ENCODE assay signal across 11 cellular contexts in the genomic region with DNA sequence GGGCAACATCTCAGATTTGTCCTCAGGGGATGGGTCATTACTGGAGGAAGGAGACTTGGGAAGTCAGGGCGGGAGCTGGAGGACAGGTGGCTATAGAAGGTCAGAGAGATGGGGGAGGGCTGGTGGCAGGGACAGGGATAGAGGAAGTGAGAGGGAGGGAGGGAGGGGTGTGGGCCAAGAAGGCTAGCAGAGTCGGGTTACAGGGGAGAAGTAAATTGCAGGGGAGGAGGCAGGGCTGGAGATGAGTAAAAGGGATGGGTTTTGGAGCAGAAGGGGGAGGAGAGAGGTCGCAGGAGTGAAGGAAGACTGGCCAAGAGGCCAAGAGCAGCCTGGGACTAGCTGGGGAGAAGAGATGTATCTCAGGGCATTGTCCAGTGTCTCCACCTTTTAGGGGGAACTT. TPM values are rescaled to one million over a fixed set of nuclear protein-coding genes. Genes with fewer than 3 reads are reported as not detected.
DNase-seq lines count a peak whose midpoint lies in the region; ATAC-seq, FAIRE-seq and TF ChIP-seq lines count a peak whose summit lies in the region.
"Had no signal": no experiment of that assay in that cellular context is flagged by ENCODE, and none has a peak within 500 bp of the region (broad histone marks: within the 10 kb centered on the region; RNA-seq: fewer than 3 reads in every experiment).

No MANE protein-coding gene starts in this region.

- TF ChIP-seq CTCF in AG10803 (conservative IDR thresholded peaks at IDR 0.05; ENCODE audit: low read length) (no peak), HCT116 (IDR thresholded peaks at IDR 0.05 in 2 of 3, conservative IDR thresholded peaks at IDR 0.05 in 1 of 3; ENCODE audit: borderline replicate concordance in 1 of 3, insufficient read depth in 1 of 3, low read depth in 2 of 3, low read length in 2 of 3) (no peak), foreskin fibroblast (IDR thresholded peaks at IDR 0.05; ENCODE audit: low read depth, low read length) (no peak), HepG2 (CRISPR knock-in tag; IDR thresholded peaks at IDR 0.05) (no peak)

- TF ChIP-seq RAD21 in HCT116 (IDR thresholded peaks at IDR 0.05; ENCODE audit: low read depth) (no peak), HepG2 (CRISPR knock-in tag; IDR thresholded peaks at IDR 0.05) (no peak)

- no peak for FAIRE-seq in HepG2 (lab: Jason Lieb, UNC)

- H2AFZ ChIP-seq in HCT116 (ENCODE audit: low read depth, low read length, poor library complexity, severe bottlenecking) (no peak overlapping the region), HepG2 (ENCODE audit: low read length) (no peak overlapping the region)

- no peak overlapping the region for H3K27ac Mint-ChIP-seq in activated naive CD4-positive, alpha-beta T cell treated with anti-CD3 and anti-CD28 coated beads for 36 hours

- no peaks in the 10 kb centered on the region for H3K27me3 ChIP-seq in HCT116 (ENCODE audit: insufficient read depth, low read length)
- no peaks in the 10 kb centered on the region; a peak in 1 of 5 replicates for H3K27me3 ChIP-seq in HepG2 (ENCODE audit: control insufficient read depth in 1 of 2, insufficient read depth in 2 of 2, low read length in 2 of 2)

- DNase-seq in AG10803 (ENCODE audit: low read depth) (peak; percentile 38), HCT116 (ENCODE audit: low read depth, low spot score) (peak; percentile 34), NOMO-1 treated with dmso at 0.1 percent for 144 hours (lab: John Stamatoyannopoulos, UW; ENCODE audit: unreplicated experiment) (peak; percentile 61), foreskin fibroblast (peak; percentile 71 to 90), HepG2 (ENCODE audit: low spot score) (no peak), Right ventricle myocardium inferior (ENCODE audit: missing footprints) (no peak)
- no peak for DNase-seq in activated naive CD4-positive, alpha-beta T cell treated with anti-CD3 and anti-CD28 coated beads for 36 hours
- DNase-seq: activated T-cell treated with anti-CD3 and anti-CD28 coated beads, Interleukin-2, amount 50 U/mL, for 48 hours had no signal

- intact Hi-C loops in HCT116 (cut with micrococcal nuclease), result no loop called here
- intact Hi-C loops in HepG2 (cut with micrococcal nuclease; ENCODE audit: unreplicated experiment), result no loop called here
- intact Hi-C loops in activated naive CD4-positive, alpha-beta T cell treated with anti-CD3 and anti-CD28 coated beads for 36 hours (cut with micrococcal nuclease), result no loop called here
- intact Hi-C loops in Right ventricle myocardium inferior (cut with DNase I), result no loop called here

- H3K9me3 Mint-ChIP-seq in activated naive CD4-positive, alpha-beta T cell treated with anti-CD3 and anti-CD28 coated beads for 36 hours, result no peaks in the 10 kb centered on the region

- no peaks in the 10 kb centered on the region for H3K36me3 Mint-ChIP-seq in activated naive CD4-positive, alpha-beta T cell treated with anti-CD3 and anti-CD28 coated beads for 36 hours (ENCODE audit: low read depth)

- 33% methylated on average over 3 of the region's 3 CpGs for WGBS in HepG2 (ENCODE audit: low lambda C conversion rate)

- H3K9me2 ChIP-seq in HCT116 (ENCODE audit: insufficient read depth), result no peaks in the 10 kb centered on the region

- TF ChIP-seq POLR2A in HCT116 (IDR thresholded peaks at IDR 0.05; ENCODE audit: borderline replicate concordance, extremely low read depth, insufficient read depth, insufficient read length) (no peak), HepG2 (IDR thresholded peaks at IDR 0.05; ENCODE audit: insufficient read depth in 1 of 2, low read depth in 2 of 2, low read length in 2 of 2) (no peak)

- H3K4me2 ChIP-seq in HCT116 (ENCODE audit: low read length), result peak overlapping the region; percentile 62
- H3K4me2 ChIP-seq in HepG2 (ENCODE audit: low read depth, low read length), result no peak overlapping the region

- BruUV-seq in HCT116 (replicated peaks; lab: Mats Ljungman, UMichigan), result no TSS peak
- no TSS peak for BruUV-seq in HepG2 (replicated peaks; lab: Mats Ljungman, UMichigan)

- H3K9ac ChIP-seq in HCT116 (ENCODE audit: low read length), result no peak overlapping the region
- no peak overlapping the region for H3K9ac ChIP-seq in HepG2 (ENCODE audit: insufficient read depth, low read depth, low read length)

- H4K20me1 ChIP-seq in HCT116 (ENCODE audit: insufficient read depth), result no peaks in the 10 kb centered on the region
- H4K20me1 ChIP-seq in HepG2 (ENCODE audit: insufficient read depth, low read length), result no peaks in the 10 kb centered on the region

- ATAC-seq in HCT116, result peak; percentile 84
- ATAC-seq in HepG2, result no peak
- ATAC-seq in Right ventricle myocardium inferior, result no peak
- ATAC-seq in GM21825 (IDR thresholded peaks at IDR 0.05; ENCODE audit: unreplicated experiment), result no peak

- H3K4me1 ChIP-seq in HCT116 (ENCODE audit: control insufficient read depth in 1 of 2, insufficient read depth in 2 of 2, low read length in 2 of 2) (peaks cover 6 to 23% of the 10 kb centered on the region in 2 experiments), HepG2 (ENCODE audit: insufficient read depth, low read length) (peaks cover 17% of the 10 kb centered on the region)

- H3K79me2 ChIP-seq in HCT116 (ENCODE audit: insufficient read depth, low read length), result no peaks in the 10 kb centered on the region
- no peaks in the 10 kb centered on the region for H3K79me2 ChIP-seq in HepG2 (ENCODE audit: insufficient read depth, low read length)

- RAD21 ChIA-PET in HCT116 (lab: Charles Lee; ENCODE audit: low non-redundant PET in 1 of 2, low total read pairs in 2 of 2, uncharacterized antibody in 2 of 2, unreplicated experiment in 2 of 2), result no interaction called here

- TF ChIP-seq EP300 in HepG2 (IDR thresholded peaks at IDR 0.05; ENCODE audit: low read depth in 2 of 2, low read length in 2 of 2) (no peak), HepG2 (CRISPR knock-in tag; IDR thresholded peaks at IDR 0.05; ENCODE audit: borderline replicate concordance) (no peak)

- no peaks in the 10 kb centered on the region for H3K4me1 Mint-ChIP-seq in activated naive CD4-positive, alpha-beta T cell treated with anti-CD3 and anti-CD28 coated beads for 36 hours (ENCODE audit: low read depth)

- in situ Hi-C loops in HepG2 (cut with HindIII; ENCODE audit: extremely low pct_ligation_motif_present, low pct_unique_long_range_greater_than_20kb), result no loop called here

- H3K27me3 Mint-ChIP-seq in activated naive CD4-positive, alpha-beta T cell treated with anti-CD3 and anti-CD28 coated beads for 36 hours (ENCODE audit: low read depth), result peaks cover 8% of the 10 kb centered on the region

- CTCF ChIA-PET in HCT116 (lab: Charles Lee), result interaction anchor here (1.0 to 2.0 kb wide), 2 partner anchors 10 to 24 kb away, joined by 3 to 8 read pairs; no protein-coding TSS in a partner anchor
- CTCF ChIA-PET in HepG2 (lab: Yijun Ruan, JAX; ENCODE audit: low intra/inter-chr PET ratio, low total read pairs), result no interaction called here
- CTCF ChIA-PET in activated naive CD4-positive, alpha-beta T cell treated with anti-CD3 and anti-CD28 coated beads for 36 hours (lab: Charles Lee), result interaction anchor here (0.6 kb wide), 1 partner anchor 10 kb away, joined by 3 read pairs; no protein-coding TSS in a partner anchor

- H3K9me3 ChIP-seq in HCT116 (ENCODE audit: control insufficient read depth in 1 of 2, insufficient read depth in 1 of 2, low read depth in 1 of 2, low read length in 2 of 2) (no peaks in the 10 kb centered on the region), HepG2 (ENCODE audit: low read length) (no peaks in the 10 kb centered on the region)

- POLR2A ChIA-PET in HCT116 (lab: Charles Lee) (interaction anchor here (0.6 kb wide), 2 partner anchors 106 to 1248 kb away, joined by 3 to 4 read pairs; no protein-coding TSS in a partner anchor), HepG2 (lab: Yijun Ruan, JAX) (no interaction called here)

- no peaks in the 10 kb centered on the region; a peak in 1 of 4 replicates for H3K36me3 ChIP-seq in HCT116 (ENCODE audit: control insufficient read depth in 1 of 2, insufficient read depth in 2 of 2, low read length in 2 of 2)
- no peaks in the 10 kb centered on the region for H3K36me3 ChIP-seq in HepG2 (replicated peaks in 1 of 2; ENCODE audit: control insufficient read depth in 1 of 2, insufficient read depth in 2 of 2, low read length in 2 of 2)

- H3K4me3 ChIP-seq in AG10803 (ENCODE audit: low read length) (no peak overlapping the region), HCT116 (replicated peaks in 1 of 2; ENCODE audit: low read depth in 1 of 2, low read length in 2 of 2) (no peak overlapping the region), foreskin fibroblast (ENCODE audit: low read depth in 1 of 2, low read length in 2 of 2) (no peak overlapping the region), HepG2 (replicated peaks in 1 of 3; ENCODE audit: insufficient read depth in 1 of 3, low read depth in 2 of 3, low read length in 3 of 3) (no peak overlapping the region)

- no peak overlapping the region for H3K4me3 Mint-ChIP-seq in activated naive CD4-positive, alpha-beta T cell treated with anti-CD3 and anti-CD28 coated beads for 36 hours

- H3K27ac ChIP-seq in HCT116 (ENCODE audit: low read depth, low read length) (no peak overlapping the region; the same call in 1 of the 2 replicates), HepG2 (ENCODE audit: extremely low read length, insufficient read depth, low read length) (no peak overlapping the region)

RNA-seq across cellular contexts. Expression of gene LRRC10B, which starts 33.0 kb away (rescaled TPM):
- not detected for total RNA-seq in HCT116 (2021; ENCODE audit: unreplicated experiment)
- polyA plus RNA-seq in HCT116 (2012), result 0.07 TPM in 1 of 2 replicates, not detected in the other
- not detected in 2 replicates for total RNA-seq in HepG2 (2016; rRNA removed; fragmentation: Illumina TruSeq; extraction: Trizol)
- total RNA-seq in HepG2 (2016; cell fraction: cytosol; rRNA removed; fragmentation: Illumina TruSeq; extraction: Trizol; ENCODE audit: low read depth), result not detected in 2 replicates
- not detected in 2 replicates for total RNA-seq in HepG2 (2016; cell fraction: insoluble cytoplasmic fraction; rRNA removed; fragmentation: Illumina TruSeq; extraction: Trizol)
- total RNA-seq in HepG2 (2016; cell fraction: membrane; rRNA removed; fragmentation: Illumina TruSeq; extraction: Trizol), result not detected in 2 replicates
- not detected in 2 replicates for total RNA-seq in HepG2 (2016; cell fraction: nucleus; rRNA removed; fragmentation: Illumina TruSeq; extraction: Trizol)
- polyA plus RNA-seq in HepG2 (2011; rRNA removed), result not detected in 2 replicates
- polyA plus RNA-seq in HepG2 (2011; cell fraction: cytosol; rRNA removed), result not detected in 2 replicates
- not detected in 2 replicates for polyA plus RNA-seq in HepG2 (2011; cell fraction: nucleus; rRNA removed)
- not detected in 2 replicates for polyA plus RNA-seq in HepG2 (2012)
- not detected in 2 replicates for polyA plus RNA-seq in HepG2 (2016; cell fraction: cytosol; fragmentation: Illumina TruSeq; extraction: Trizol; ENCODE audit: low read depth)
- not detected in 2 replicates for polyA plus RNA-seq in HepG2 (2016; cell fraction: insoluble cytoplasmic fraction; fragmentation: Illumina TruSeq; extraction: Trizol; ENCODE audit: low read depth)
- polyA plus RNA-seq in HepG2 (2016; cell fraction: membrane; fragmentation: Illumina TruSeq; extraction: Trizol; ENCODE audit: low read depth), result not detected in 2 replicates
- not detected in 2 replicates for polyA plus RNA-seq in HepG2 (2016; cell fraction: nucleus; fragmentation: Illumina TruSeq; extraction: Trizol; ENCODE audit: insufficient read depth, low read depth)
- not detected in 2 replicates for polyA minus RNA-seq in HepG2 (2011; rRNA and poly(A)+ RNA removed; ENCODE audit: low replicate concordance)
- polyA minus RNA-seq in HepG2 (2011; cell fraction: cytosol; rRNA and poly(A)+ RNA removed), result not detected in 2 replicates
- not detected in 2 replicates for polyA minus RNA-seq in HepG2 (2011; cell fraction: nucleus; rRNA and poly(A)+ RNA removed)
- total RNA-seq in activated naive CD4-positive, alpha-beta T cell treated with anti-CD3 and anti-CD28 coated beads for 36 hours, result not detected
- 0.60 TPM for total RNA-seq in Right ventricle myocardium inferior
- total RNA-seq: NCI-H460, pulmonary artery endothelial cell had no signal

RNA-seq across cellular contexts. Expression of gene SYT7, which starts 39.3 kb away (rescaled TPM):
- total RNA-seq in HCT116 (2021; ENCODE audit: unreplicated experiment) (27.4 TPM), HepG2 (2016; rRNA removed; fragmentation: Illumina TruSeq; extraction: Trizol) (0.81 and 1.4 TPM in 2 replicates), Right ventricle myocardium inferior (28.2 TPM)
- polyA plus RNA-seq in HCT116 (2012), result 27.5 and 28.5 TPM in 2 replicates
- total RNA-seq in HepG2 (2016; cell fraction: cytosol; rRNA removed; fragmentation: Illumina TruSeq; extraction: Trizol; ENCODE audit: low read depth), result 1.2 and 2.8 TPM in 2 replicates
- total RNA-seq in HepG2 (2016; cell fraction: insoluble cytoplasmic fraction; rRNA removed; fragmentation: Illumina TruSeq; extraction: Trizol), result 1.6 TPM in 2 replicates
- total RNA-seq in HepG2 (2016; cell fraction: membrane; rRNA removed; fragmentation: Illumina TruSeq; extraction: Trizol), result 2.9 and 3.9 TPM in 2 replicates
- total RNA-seq in HepG2 (2016; cell fraction: nucleus; rRNA removed; fragmentation: Illumina TruSeq; extraction: Trizol), result 1.2 and 1.9 TPM in 2 replicates
- polyA plus RNA-seq in HepG2 (2011; rRNA removed), result 4.4 and 6.2 TPM in 2 replicates
- polyA plus RNA-seq in HepG2 (2011; cell fraction: cytosol; rRNA removed), result 3.5 and 4.0 TPM in 2 replicates
- polyA plus RNA-seq in HepG2 (2011; cell fraction: nucleus; rRNA removed), result 13.8 and 15.6 TPM in 2 replicates
- polyA plus RNA-seq in HepG2 (2012), result 8.2 and 9.2 TPM in 2 replicates
- 2.3 and 2.9 TPM in 2 replicates for polyA plus RNA-seq in HepG2 (2016; cell fraction: cytosol; fragmentation: Illumina TruSeq; extraction: Trizol; ENCODE audit: low read depth)
- 2.0 and 2.2 TPM in 2 replicates for polyA plus RNA-seq in HepG2 (2016; cell fraction: insoluble cytoplasmic fraction; fragmentation: Illumina TruSeq; extraction: Trizol; ENCODE audit: low read depth)
- polyA plus RNA-seq in HepG2 (2016; cell fraction: membrane; fragmentation: Illumina TruSeq; extraction: Trizol; ENCODE audit: low read depth), result 3.2 and 3.7 TPM in 2 replicates
- 3.0 and 3.7 TPM in 2 replicates for polyA plus RNA-seq in HepG2 (2016; cell fraction: nucleus; fragmentation: Illumina TruSeq; extraction: Trizol; ENCODE audit: insufficient read depth, low read depth)
- polyA minus RNA-seq in HepG2 (2011; rRNA and poly(A)+ RNA removed; ENCODE audit: low replicate concordance), result 2.1 and 7.7 TPM in 2 replicates
- 2.9 and 7.2 TPM in 2 replicates for polyA minus RNA-seq in HepG2 (2011; cell fraction: cytosol; rRNA and poly(A)+ RNA removed)
- polyA minus RNA-seq in HepG2 (2011; cell fraction: nucleus; rRNA and poly(A)+ RNA removed), result 1.7 and 2.9 TPM in 2 replicates
- not detected for total RNA-seq in activated naive CD4-positive, alpha-beta T cell treated with anti-CD3 and anti-CD28 coated beads for 36 hours

Comparison
In these comparisons a context has a peak if more than half of its experiments do, and no peak if none do; other contexts are left out.
1. DNase-seq: peak in AG10803 (single experiment), HCT116 (single experiment), NOMO-1 treated with dmso at 0.1 percent for 144 hours (single experiment) and foreskin fibroblast (2 of 2); none in HepG2 (single experiment), activated naive CD4-positive, alpha-beta T cell treated with anti-CD3 and anti-CD28 coated beads for 36 hours (single experiment) and Right ventricle myocardium inferior (single experiment).